Comparison of ENCODE assay signal across 10 cellular contexts in the genomic region with DNA sequence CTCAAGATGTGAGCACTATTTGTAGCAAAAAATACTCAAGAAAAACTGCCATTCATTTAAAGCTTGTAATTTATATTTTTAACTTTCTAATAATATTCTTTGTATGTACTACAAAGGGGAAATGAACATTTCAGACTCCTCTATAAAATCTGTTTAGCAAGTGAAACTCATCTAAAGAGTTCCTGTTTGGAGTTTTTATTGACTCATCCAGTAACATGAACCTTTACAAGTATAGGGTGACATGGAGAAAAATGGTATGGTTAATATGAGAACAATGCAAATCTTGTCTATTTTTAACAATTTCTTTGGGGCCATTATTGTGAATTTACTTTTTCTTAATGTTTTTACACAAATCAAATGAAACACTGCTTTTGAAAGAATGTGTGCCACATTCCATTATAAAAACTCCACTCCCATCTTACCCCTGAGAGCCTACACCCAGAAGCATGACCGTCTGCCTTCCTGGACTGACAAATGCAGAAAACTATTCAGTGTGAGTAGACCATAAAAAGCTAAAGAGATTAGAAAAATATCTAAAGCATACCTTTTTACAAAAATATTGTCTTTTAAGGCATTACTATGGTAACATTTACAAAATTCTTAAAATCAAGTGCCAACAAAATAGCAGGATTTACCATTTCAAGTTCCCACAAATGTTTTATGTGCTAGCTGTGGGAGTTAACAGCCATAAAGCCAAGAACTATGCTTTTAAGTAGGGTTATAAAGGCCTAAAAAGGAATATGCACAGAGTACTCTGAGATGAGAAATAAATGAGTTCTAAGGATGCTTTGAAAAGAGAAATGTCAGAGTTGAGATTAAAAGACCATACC.
DNase-seq lines count a peak whose midpoint lies in the region; ATAC-seq and TF ChIP-seq lines count a peak whose summit lies in the region.
"Had no signal": no experiment of that assay in that cellular context is flagged by ENCODE, and none has a peak within 500 bp of the region (broad histone marks: within the 10 kb centered on the region; RNA-seq: fewer than 3 reads in every experiment).

No MANE protein-coding gene starts in this region.

- H3K9ac ChIP-seq in smooth muscle cell (ENCODE audit: low read depth), result peak overlapping the region; percentile 40

- no peak overlapping the region for H3K27ac Mint-ChIP-seq in natural killer cell treated with Interleukin-12 subunit alpha and Interleukin-12 subunit beta and Interleukin-15 and Interleukin-18, amount 100 ng/mL, for 72 hours

- 9% methylated on average over 1 of the region's 1 CpG for WGBS in smooth muscle cell (ENCODE audit: low lambda C conversion rate)

- H3K4me3 ChIP-seq in smooth muscle cell, result no peak overlapping the region

- no peaks in the 10 kb centered on the region for H3K9me3 ChIP-seq in smooth muscle cell (replicated peaks; ENCODE audit: low read depth)

- peak overlapping the region; percentile 52 for H3K4me2 ChIP-seq in smooth muscle cell

- peaks cover 7% of the 10 kb centered on the region for H3K4me1 ChIP-seq in smooth muscle cell (ENCODE audit: low read depth)

- no peaks in the 10 kb centered on the region for H3K36me3 ChIP-seq in smooth muscle cell (ENCODE audit: low read depth)

- ATAC-seq in GM19328 (IDR thresholded peaks at IDR 0.05; ENCODE audit: unreplicated experiment), result peak; percentile 83
- peak; percentile 83 for ATAC-seq in HG02884 (IDR thresholded peaks at IDR 0.05; ENCODE audit: unreplicated experiment)
- ATAC-seq in natural killer cell treated with Interleukin-12 subunit alpha and Interleukin-12 subunit beta and Interleukin-15 and Interleukin-18, amount 100 ng/mL, for 72 hours, result no peak

- H3K27ac ChIP-seq in smooth muscle cell (ENCODE audit: low read depth), result peak overlapping the region; percentile 73
- H3K27ac ChIP-seq: VCaP had no signal

- no peak overlapping the region for H3K4me3 Mint-ChIP-seq in natural killer cell treated with Interleukin-12 subunit alpha and Interleukin-12 subunit beta and Interleukin-15 and Interleukin-18, amount 100 ng/mL, for 72 hours

- no peaks in the 10 kb centered on the region for H3K27me3 ChIP-seq in smooth muscle cell (ENCODE audit: low read depth)

- no peaks in the 10 kb centered on the region for H4K20me1 ChIP-seq in smooth muscle cell (ENCODE audit: low read depth)

- intact Hi-C loops in cardiac septum (cut with DNase I), result no loop called here

- no peak for TF ChIP-seq CTCF in smooth muscle cell (IDR thresholded peaks at IDR 0.05; ENCODE audit: borderline replicate concordance, insufficient read depth, poor library complexity, severe bottlenecking)

- no peaks in the 10 kb centered on the region for H3K79me2 ChIP-seq in smooth muscle cell (ENCODE audit: low read depth)

- no peaks in the 10 kb centered on the region for H3K27me3 Mint-ChIP-seq in natural killer cell treated with Interleukin-12 subunit alpha and Interleukin-12 subunit beta and Interleukin-15 and Interleukin-18, amount 100 ng/mL, for 72 hours

- peak; percentile 74 for DNase-seq in SIG-M5 treated with dmso at 0.1 percent for 504 hours (lab: John Stamatoyannopoulos, UW; ENCODE audit: unreplicated experiment)
- no peak for DNase-seq in smooth muscle cell (lab: John Stamatoyannopoulos, UW; ENCODE audit: unreplicated experiment)
- DNase-seq in natural killer cell treated with Interleukin-12 subunit alpha and Interleukin-12 subunit beta and Interleukin-15 and Interleukin-18, amount 100 ng/mL, for 72 hours (ENCODE audit: low spot score), result no peak
- no peak for DNase-seq in kidney glomerular epithelial cell (lab: John Stamatoyannopoulos, UW)
- DNase-seq in cardiac septum (ENCODE audit: low spot score), result no peak
- DNase-seq: head of caudate nucleus, NCI-H524 treated with DMSO at 0.1 percent for 48 hours had no signal

- peak overlapping the region; percentile 77 for H2AFZ ChIP-seq in smooth muscle cell (ENCODE audit: low read depth)

- H3K36me3 Mint-ChIP-seq in natural killer cell treated with Interleukin-12 subunit alpha and Interleukin-12 subunit beta and Interleukin-15 and Interleukin-18, amount 100 ng/mL, for 72 hours, result no peaks in the 10 kb centered on the region

- peaks cover 5% of the 10 kb centered on the region for H3K9me3 Mint-ChIP-seq in natural killer cell treated with Interleukin-12 subunit alpha and Interleukin-12 subunit beta and Interleukin-15 and Interleukin-18, amount 100 ng/mL, for 72 hours

- no peaks in the 10 kb centered on the region for H3F3A ChIP-seq in smooth muscle cell (ENCODE audit: low read depth)

- H3K4me1 Mint-ChIP-seq in natural killer cell treated with Interleukin-12 subunit alpha and Interleukin-12 subunit beta and Interleukin-15 and Interleukin-18, amount 100 ng/mL, for 72 hours (ENCODE audit: low read depth in 2 of 2), result no peaks in the 10 kb centered on the region

Comparison
In these comparisons a context has a peak if more than half of its experiments do, and no peak if none do; other contexts are left out.
1. ATAC-seq: peak in GM19328 (single experiment) and HG02884 (single experiment); none in natural killer cell treated with Interleukin-12 subunit alpha and Interleukin-12 subunit beta and Interleukin-15 and Interleukin-18, amount 100 ng/mL, for 72 hours (0 of 2).